ENCODE assay signal across 8 cellular contexts in the genomic region with DNA sequence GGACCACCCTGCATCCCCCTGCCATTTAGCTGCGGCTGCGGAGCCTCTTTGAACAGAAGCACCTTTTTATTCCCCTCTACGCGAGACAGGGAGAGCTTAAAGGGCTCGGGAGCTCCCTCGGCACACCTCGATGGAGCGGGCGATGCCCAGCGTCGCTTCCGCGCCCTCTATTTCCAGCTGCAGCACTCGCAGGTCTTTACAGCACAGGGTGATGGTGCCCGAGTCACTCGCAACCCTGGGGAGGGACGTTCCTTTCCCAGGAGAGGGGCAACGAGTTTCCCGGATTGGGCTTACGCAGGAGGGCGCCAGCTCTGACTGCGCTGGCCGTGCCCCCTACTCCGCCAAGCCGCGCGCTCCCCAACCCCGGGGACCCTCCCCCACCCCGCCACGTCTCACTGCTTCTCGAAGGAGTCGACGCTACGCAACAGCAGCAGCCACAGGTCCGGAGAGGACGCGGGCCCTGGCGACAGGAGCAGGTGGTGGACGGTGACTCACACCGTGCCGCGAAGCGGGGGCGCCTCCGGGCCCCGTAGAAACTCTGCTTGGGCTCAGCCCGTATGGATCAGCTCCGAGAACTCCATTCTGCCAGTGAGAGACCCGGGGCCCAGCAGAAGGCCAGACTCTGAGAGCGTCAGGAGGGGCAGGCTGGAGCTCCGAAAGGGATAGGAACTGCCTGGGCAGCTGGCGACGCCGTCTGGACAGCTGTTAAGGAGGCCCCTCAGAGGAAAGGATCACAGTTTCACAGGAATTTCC. TPM values are rescaled to one million over a fixed set of nuclear protein-coding genes. Genes with fewer than 3 reads are reported as not detected.
DNase-seq lines count a peak whose midpoint lies in the region; ATAC-seq, FAIRE-seq and TF ChIP-seq lines count a peak whose summit lies in the region.

No MANE protein-coding gene starts in this region.

- H3K9me3 ChIP-seq in SK-N-MC (ENCODE audit: low read depth, low read length) (no peaks in the 10 kb centered on the region), colonic mucosa (no peaks in the 10 kb centered on the region), left lung (no peaks in the 10 kb centered on the region)

- ATAC-seq in HG03196 (IDR thresholded peaks at IDR 0.05; ENCODE audit: unreplicated experiment) (peak; percentile 49), left lung (peak; percentile 72)

- H3K4me3 ChIP-seq in GM06990 (replicated peaks; ENCODE audit: low read depth, low read length), result peak overlapping the region; percentile 68
- peak overlapping the region; percentile 48; the same call in 1 of the 2 replicates for H3K4me3 ChIP-seq in SK-N-MC
- H3K4me3 ChIP-seq in colonic mucosa, result peak overlapping the region; percentile 55
- H3K4me3 ChIP-seq in left lung, result peak overlapping the region; percentile 59 to 67

- no peak overlapping the region for H3K27ac ChIP-seq in SK-N-MC
- H3K27ac ChIP-seq in colonic mucosa, result peak overlapping the region; percentile 84
- H3K27ac ChIP-seq in left lung, result peak overlapping the region; percentile 78 to 82

- H3K9ac ChIP-seq in SK-N-MC (ENCODE audit: insufficient read length), result no peak overlapping the region
- peak overlapping the region; percentile 61 to 94 for H3K9ac ChIP-seq in colonic mucosa (ENCODE audit: low read depth in 2 of 2, low read length in 2 of 2)

- intact Hi-C loops in colonic mucosa (cut with DNase I) (loop anchor here (10.0 kb wide), 1 partner anchor 94 kb away; a partner anchor contains a TSS), left lung (cut with DNase I) (no loop called here)

- H3K27me3 ChIP-seq in GM06990 (replicated peaks; ENCODE audit: control insufficient read depth, insufficient read depth, low read length), result no peaks in the 10 kb centered on the region
- no peaks in the 10 kb centered on the region for H3K27me3 ChIP-seq in colonic mucosa
- H3K27me3 ChIP-seq in left lung, result peaks cover 0 to 22% of the 10 kb centered on the region in 2 donors

- TF ChIP-seq CTCF in GM06990 (IDR thresholded peaks at IDR 0.05; ENCODE audit: insufficient read depth, low read length, poor library complexity, severe bottlenecking) (no peak), colonic mucosa (IDR thresholded peaks at IDR 0.05) (no peak), left lung (IDR thresholded peaks at IDR 0.05) (no peak)

- peak; percentile 75 for DNase-seq in GM06990 (ENCODE audit: extremely low read depth, insufficient read length)
- DNase-seq in SK-N-MC (ENCODE audit: low read depth, low spot score), result no peak
- DNase-seq in colonic mucosa, result peak; percentile 69
- DNase-seq in left lung, result peak; percentile 73 to 86
- DNase-seq in stimulated activated CD8-positive, alpha-beta memory T cell treated with anti-CD3 and anti-CD28 coated beads, Interleukin-12 subunit alpha, Interleukin-12 subunit beta, amount 100 ng/mL, for 4 hours (ENCODE audit: low read depth), result peak; percentile 10
- DNase-seq in H54 (ENCODE audit: insufficient read length, low spot score), result no peak
- DNase-seq in G401 (ENCODE audit: low spot score), result no peak

- no peaks in the 10 kb centered on the region for H3K4me1 ChIP-seq in colonic mucosa
- peaks cover 13 to 32% of the 10 kb centered on the region in 2 donors for H3K4me1 ChIP-seq in left lung

- TF ChIP-seq POLR2A in H54 (IDR thresholded peaks at IDR 0.05; ENCODE audit: low read depth, low read length), result no peak

- FAIRE-seq in H54 (lab: Jason Lieb, UNC), result no peak

- in situ Hi-C loops in G401 (cut with HindIII; ENCODE audit: low sequenced_read_pairs), result no loop called here

- no peaks in the 10 kb centered on the region for H3K36me3 ChIP-seq in GM06990 (ENCODE audit: control insufficient read depth, insufficient read depth, low read length)
- H3K36me3 ChIP-seq in SK-N-MC (ENCODE audit: insufficient read depth, low read length), result no peaks in the 10 kb centered on the region
- no peaks in the 10 kb centered on the region for H3K36me3 ChIP-seq in colonic mucosa
- H3K36me3 ChIP-seq in left lung, result no peaks in the 10 kb centered on the region

RNA-seq across cellular contexts. Expression of a gene that starts 5.8 kb away (rescaled TPM):
- total RNA-seq in colonic mucosa, result 1 to 10 TPM; 4.2 to 5.5 TPM
- total RNA-seq in left lung, result 10 to 100 TPM; 15.2 to 16.8 TPM
- total RNA-seq in G401 (2014; rRNA removed; shearing (Covaris generic)), result not detected in 2 replicates

RNA-seq across cellular contexts. Expression of a gene that starts 9.9 kb away (rescaled TPM):
- total RNA-seq in colonic mucosa, result 10 to 100 TPM in 1 of 2 donors, 1 to 10 TPM in 1; 3.7 to 24.7 TPM
- 1 to 10 TPM; 3.3 to 8.8 TPM for total RNA-seq in left lung
- total RNA-seq in G401 (2014; rRNA removed; shearing (Covaris generic)), result not detected in 2 replicates

RNA-seq across cellular contexts. Expression of a gene that starts 19.0 kb away (rescaled TPM):
- total RNA-seq in colonic mucosa, result 100 to 1,000 TPM; 142 to 264 TPM
- 100 to 1,000 TPM; 118 to 172 TPM for total RNA-seq in left lung
- 451 and 486 TPM in 2 replicates for total RNA-seq in G401 (2014; rRNA removed; shearing (Covaris generic))

RNA-seq across cellular contexts. Expression of a gene that starts 19.0 kb away (rescaled TPM):
- 10 to 100 TPM; 20.3 to 27.0 TPM for total RNA-seq in colonic mucosa
- total RNA-seq in left lung, result 10 to 100 TPM; 19.3 to 21.0 TPM
- 11.8 and 17.0 TPM in 2 replicates for total RNA-seq in G401 (2014; rRNA removed; shearing (Covaris generic))

RNA-seq across cellular contexts. Expression of a gene that starts 32.3 kb away (rescaled TPM):
- not detected for total RNA-seq in colonic mucosa
- total RNA-seq in left lung, result 1 to 10 TPM in 1 of 2 donors, not detected in 1; 2.3 TPM
- total RNA-seq in G401 (2014; rRNA removed; shearing (Covaris generic)), result not detected in 2 replicates

Comparison
In these comparisons a context has a peak if more than half of its experiments do, and no peak if none do; other contexts are left out.
1. DNase-seq: peak in GM06990 (single experiment), colonic mucosa (single experiment), left lung (2 of 2) and stimulated activated CD8-positive, alpha-beta memory T cell treated with anti-CD3 and anti-CD28 coated beads, Interleukin-12 subunit alpha, Interleukin-12 subunit beta, amount 100 ng/mL, for 4 hours (single experiment); none in SK-N-MC (single experiment), H54 (single experiment) and G401 (single experiment).
2. Peak in every context shown above with its lines, with median percentiles within 50 percentile points of each other: H3K4me3 ChIP-seq.